22 cellular contexts compared by ENCODE assay signal in the genomic region with DNA sequence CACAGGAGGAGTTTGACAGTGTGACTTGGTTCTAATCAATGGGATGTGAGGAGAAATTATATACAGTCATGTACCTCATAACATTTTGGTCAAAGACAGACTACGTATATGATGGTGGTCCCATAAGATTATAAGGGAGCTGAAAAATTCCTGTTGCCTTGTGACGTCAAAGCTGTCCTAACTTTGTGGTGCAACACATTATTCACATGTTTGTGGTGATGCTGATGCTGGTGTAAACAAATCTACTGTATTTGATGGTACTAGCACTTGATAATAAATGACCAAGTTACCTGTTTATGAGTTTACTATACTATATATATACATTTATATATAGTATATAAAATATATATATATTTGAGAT. TPM values are rescaled to one million over a fixed set of nuclear protein-coding genes. Genes with fewer than 3 reads are reported as not detected.
A peak's percentile ranks its signal among the peaks of the same experiment; 100 is the strongest.
DNase-seq lines count a peak whose midpoint lies in the region; ATAC-seq, FAIRE-seq and TF ChIP-seq lines count a peak whose summit lies in the region.
"Had no signal": no experiment of that assay in that cellular context is flagged by ENCODE, and none has a peak within 500 bp of the region (broad histone marks: within the 10 kb centered on the region; RNA-seq: fewer than 3 reads in every experiment).

No MANE protein-coding gene starts in this region.

- FAIRE-seq in HepG2 (lab: Jason Lieb, UNC) (no peak), keratinocyte (lab: Jason Lieb, UNC) (peak; percentile 48), urothelium cell line (lab: Jason Lieb, UNC) (peak; percentile 95)
- FAIRE-seq: A549, D721Med, GM12892, GM19239 had no signal

- POLR2A ChIA-PET in HepG2 (lab: Yijun Ruan, JAX): no interaction called here

- TF ChIP-seq CTCF in HepG2 (CRISPR knock-in tag; IDR thresholded peaks at IDR 0.05) (no peak), right lobe of liver (IDR thresholded peaks at IDR 0.05) (no peak), keratinocyte (optimal IDR thresholded peaks at IDR 0.05 in 1 of 3, IDR thresholded peaks at IDR 0.05 in 1 of 3, conservative IDR thresholded peaks at IDR 0.05 in 1 of 3; ENCODE audit: extremely low read depth in 1 of 3, insufficient read depth in 2 of 3, low read length in 3 of 3) (no peak)

- no peak for DNase-seq in HepG2 (ENCODE audit: low spot score)
- DNase-seq in right lobe of liver: no peak
- no peak for DNase-seq in keratinocyte (ENCODE audit: low read depth, low spot score)
- no peak for DNase-seq in urothelium cell line (ENCODE audit: low spot score)
- no peak for DNase-seq in left cardiac atrium
- DNase-seq in NK-92 (lab: John Stamatoyannopoulos, UW; ENCODE audit: unreplicated experiment): no peak
- DNase-seq: ACHN; AML-193; BE2C; CD4-positive, alpha-beta T cell; CD8-positive, alpha-beta memory T cell; DMS 273 treated with DMSO at 0.1 percent for 48 hours; DMS79 treated with DMSO at 0.1 percent for 48 hours; GM23248; HFFc6 had no signal

- in situ Hi-C loops in HepG2 (cut with HindIII; ENCODE audit: extremely low pct_ligation_motif_present, low pct_unique_long_range_greater_than_20kb): no loop called here

- H3K9ac ChIP-seq in HepG2 (ENCODE audit: insufficient read depth, low read depth, low read length) (no peak overlapping the region), keratinocyte (ENCODE audit: control insufficient read depth, extremely low read depth, insufficient read depth, low read length) (no peak overlapping the region)
- H3K9ac ChIP-seq: BLaER1 treated with 17β-estradiol and CSF1 and Interleukin-3, amounts not matched to agents 10 nM and 100 nM; GM23248 had no signal

- H3K4me1 ChIP-seq in HepG2 (ENCODE audit: insufficient read depth, low read length) (no peaks in the 10 kb centered on the region), right lobe of liver (no peaks in the 10 kb centered on the region), keratinocyte (ENCODE audit: control insufficient read depth, extremely low read depth, insufficient read depth, low read length) (peaks cover 2% of the 10 kb centered on the region)
- H3K4me1 ChIP-seq: BE2C, HAP-1 had no signal

- TF ChIP-seq RAD21 in HepG2 (CRISPR knock-in tag; IDR thresholded peaks at IDR 0.05): no peak

- no peaks in the 10 kb centered on the region for H3K9me3 ChIP-seq in HepG2 (ENCODE audit: low read length)
- no peaks in the 10 kb centered on the region for H3K9me3 ChIP-seq in right lobe of liver
- no peaks in the 10 kb centered on the region for H3K9me3 ChIP-seq in keratinocyte (ENCODE audit: control insufficient read depth, low read depth, low read length)
- H3K9me3 ChIP-seq: A549, BE2C, HAP-1 had no signal

- no peak overlapping the region for H3K4me2 ChIP-seq in HepG2 (ENCODE audit: low read depth, low read length)
- H3K4me2 ChIP-seq in keratinocyte (ENCODE audit: control insufficient read depth, extremely low read depth, insufficient read depth, low read depth, low read length): no peak overlapping the region
- H3K4me2 ChIP-seq: A549; BLaER1 treated with 17β-estradiol and CSF1 and Interleukin-3, amounts not matched to agents 10 nM and 100 nM had no signal

- H2AFZ ChIP-seq in HepG2 (ENCODE audit: low read length) (no peak overlapping the region), keratinocyte (ENCODE audit: control insufficient read depth, low read length) (no peak overlapping the region)
- H2AFZ ChIP-seq: GM23248 had no signal

- WGBS in HepG2 (ENCODE audit: low lambda C conversion rate): 0% methylated on average over 2 of the region's 2 CpGs
- 100% methylated on average over 2 of the region's 2 CpGs for WGBS in right lobe of liver (ENCODE audit: insufficient coverage, low coverage, low lambda C conversion rate, missing lambda C conversion rate)

- H3K27me3 ChIP-seq in HepG2 (ENCODE audit: control insufficient read depth in 1 of 2, insufficient read depth in 2 of 2, low read length in 2 of 2) (no peaks in the 10 kb centered on the region), right lobe of liver (no peaks in the 10 kb centered on the region), keratinocyte (ENCODE audit: control insufficient read depth, extremely low read depth, insufficient read depth, low read length) (no peaks in the 10 kb centered on the region)
- H3K27me3 ChIP-seq: BE2C; BLaER1 treated with 17β-estradiol and CSF1 and Interleukin-3, amounts not matched to agents 10 nM and 100 nM had no signal

- H3K4me3 ChIP-seq in HepG2 (replicated peaks in 1 of 3; ENCODE audit: insufficient read depth in 1 of 3, low read depth in 2 of 3, low read length in 3 of 3): no peak overlapping the region
- H3K4me3 ChIP-seq in right lobe of liver: no peak overlapping the region
- H3K4me3 ChIP-seq in keratinocyte (ENCODE audit: control insufficient read depth in 2 of 3, extremely low read depth in 1 of 3, insufficient read depth in 2 of 3, low read depth in 1 of 3, low read length in 3 of 3): no peak overlapping the region
- H3K4me3 ChIP-seq: A549; BLaER1 treated with 17β-estradiol and CSF1 and Interleukin-3, amounts not matched to agents 10 nM and 100 nM; GM23248; HAP-1 had no signal

- BruUV-seq in HepG2 (replicated peaks; lab: Mats Ljungman, UMichigan): no TSS peak

- TF ChIP-seq POLR2A in HepG2 (IDR thresholded peaks at IDR 0.05; ENCODE audit: insufficient read depth in 1 of 2, low read depth in 2 of 2, low read length in 2 of 2): no peak
- no peak for TF ChIP-seq POLR2A in right lobe of liver (IDR thresholded peaks at IDR 0.05)

- no peak for ATAC-seq in HepG2
- no peak for ATAC-seq in right lobe of liver
- ATAC-seq in left cardiac atrium: no peak
- ATAC-seq: A549 had no signal

- intact Hi-C loops in HepG2 (cut with micrococcal nuclease; ENCODE audit: unreplicated experiment) (no loop called here), right lobe of liver (cut with DNase I) (no loop called here), left cardiac atrium (cut with DNase I) (no loop called here)

- H3K9me1 ChIP-seq in keratinocyte (ENCODE audit: control insufficient read depth, extremely low read depth, insufficient read depth, low read length): no peaks in the 10 kb centered on the region

- H3K36me3 ChIP-seq in HepG2 (replicated peaks in 1 of 2; ENCODE audit: control insufficient read depth in 1 of 2, insufficient read depth in 2 of 2, low read length in 2 of 2) (no peaks in the 10 kb centered on the region), right lobe of liver (no peaks in the 10 kb centered on the region), keratinocyte (ENCODE audit: control insufficient read depth in 2 of 2, extremely low read depth in 1 of 2, insufficient read depth in 2 of 2, low read length in 2 of 2) (no peaks in the 10 kb centered on the region)
- H3K36me3 ChIP-seq: BE2C; BLaER1 treated with 17β-estradiol and CSF1 and Interleukin-3, amounts not matched to agents 10 nM and 100 nM; HAP-1 had no signal

- H3K27ac ChIP-seq in HepG2 (ENCODE audit: extremely low read length, insufficient read depth, low read length): no peak overlapping the region
- H3K27ac ChIP-seq in right lobe of liver: no peak overlapping the region
- H3K27ac ChIP-seq in keratinocyte (ENCODE audit: control insufficient read depth, insufficient read depth, low read length): no peak overlapping the region
- H3K27ac ChIP-seq: 22Rv1; A549; BLaER1 treated with 17β-estradiol and CSF1 and Interleukin-3, amounts not matched to agents 10 nM and 100 nM; GM23248 had no signal

- H4K20me1 ChIP-seq in HepG2 (ENCODE audit: insufficient read depth, low read length) (no peaks in the 10 kb centered on the region), keratinocyte (ENCODE audit: control insufficient read depth, extremely low read depth, insufficient read depth, low read length) (no peaks in the 10 kb centered on the region)
- H4K20me1 ChIP-seq: BLaER1 treated with 17β-estradiol and CSF1 and Interleukin-3, amounts not matched to agents 10 nM and 100 nM had no signal

- TF ChIP-seq EP300 in HepG2 (IDR thresholded peaks at IDR 0.05; ENCODE audit: low read depth in 2 of 2, low read length in 2 of 2) (no peak), HepG2 (CRISPR knock-in tag; IDR thresholded peaks at IDR 0.05; ENCODE audit: borderline replicate concordance) (no peak)

- CTCF ChIA-PET in HepG2 (lab: Yijun Ruan, JAX; ENCODE audit: low intra/inter-chr PET ratio, low total read pairs): no interaction called here

- dilution Hi-C loops in keratinocyte (cut with MboI; ENCODE audit: extremely low pct_ligation_motif_present, low sequenced_read_pairs): no loop called here

- no peaks in the 10 kb centered on the region for H3K79me2 ChIP-seq in HepG2 (ENCODE audit: insufficient read depth, low read length)
- no peaks in the 10 kb centered on the region for H3K79me2 ChIP-seq in keratinocyte (ENCODE audit: control insufficient read depth, insufficient read depth, low read length)

RNA-seq across cellular contexts. Expression of a gene that starts 29.1 kb away (rescaled TPM):
- total RNA-seq in HepG2 (2016; rRNA removed; fragmentation: Illumina TruSeq; extraction: Trizol) (44.0 and 50.0 TPM in 2 replicates), right lobe of liver (10 to 100 TPM; 11.3 to 41.4 (median 22.3) TPM), left cardiac atrium (10 to 100 TPM; 12.0 to 22.9 TPM)
- total RNA-seq in HepG2 (2016; cell fraction: cytosol; rRNA removed; fragmentation: Illumina TruSeq; extraction: Trizol; ENCODE audit: low read depth): 15.3 and 17.9 TPM in 2 replicates
- 39.7 and 48.5 TPM in 2 replicates for total RNA-seq in HepG2 (2016; cell fraction: insoluble cytoplasmic fraction; rRNA removed; fragmentation: Illumina TruSeq; extraction: Trizol)
- 31.9 and 33.8 TPM in 2 replicates for total RNA-seq in HepG2 (2016; cell fraction: membrane; rRNA removed; fragmentation: Illumina TruSeq; extraction: Trizol)
- 48.5 and 49.4 TPM in 2 replicates for total RNA-seq in HepG2 (2016; cell fraction: nucleus; rRNA removed; fragmentation: Illumina TruSeq; extraction: Trizol)
- polyA plus RNA-seq in HepG2 (2011; rRNA removed) (76.1 and 76.3 TPM in 2 replicates), keratinocyte (111 to 187 TPM (median 115 TPM) in 3 replicates)
- polyA plus RNA-seq in HepG2 (2011; cell fraction: cytosol; rRNA removed): 82.7 and 83.0 TPM in 2 replicates
- 170 and 172 TPM in 2 replicates for polyA plus RNA-seq in HepG2 (2011; cell fraction: nucleus; rRNA removed)
- polyA plus RNA-seq in HepG2 (2012): 35.4 and 51.3 TPM in 2 replicates
- polyA plus RNA-seq in HepG2 (2016; cell fraction: cytosol; fragmentation: Illumina TruSeq; extraction: Trizol; ENCODE audit: low read depth): 8.5 and 8.6 TPM in 2 replicates
- 37.9 and 44.1 TPM in 2 replicates for polyA plus RNA-seq in HepG2 (2016; cell fraction: insoluble cytoplasmic fraction; fragmentation: Illumina TruSeq; extraction: Trizol; ENCODE audit: low read depth)
- 16.3 and 18.7 TPM in 2 replicates for polyA plus RNA-seq in HepG2 (2016; cell fraction: membrane; fragmentation: Illumina TruSeq; extraction: Trizol; ENCODE audit: low read depth)
- 82.0 and 82.8 TPM in 2 replicates for polyA plus RNA-seq in HepG2 (2016; cell fraction: nucleus; fragmentation: Illumina TruSeq; extraction: Trizol; ENCODE audit: insufficient read depth, low read depth)
- polyA minus RNA-seq in HepG2 (2011; rRNA and poly(A)+ RNA removed; ENCODE audit: low replicate concordance): 89.5 and 113 TPM in 2 replicates
- 43.2 and 45.1 TPM in 2 replicates for polyA minus RNA-seq in HepG2 (2011; cell fraction: cytosol; rRNA and poly(A)+ RNA removed)
- polyA minus RNA-seq in HepG2 (2011; cell fraction: nucleus; rRNA and poly(A)+ RNA removed): 66.8 and 68.0 TPM in 2 replicates
- polyA plus RNA-seq in keratinocyte (2011; ENCODE audit: low read depth): 163 TPM
- polyA plus RNA-seq in keratinocyte (2011; cell fraction: cytosol; rRNA removed): 115 and 141 TPM in 2 replicates
- polyA plus RNA-seq in keratinocyte (2011; cell fraction: nucleus; rRNA removed): 323 and 359 TPM in 2 replicates
- polyA plus RNA-seq in keratinocyte (2012; ENCODE audit: low replicate concordance): 66.2 and 105 TPM in 2 replicates
- 134 to 144 TPM (median 142 TPM) in 3 replicates for polyA minus RNA-seq in keratinocyte
- polyA minus RNA-seq in keratinocyte (2011; cell fraction: cytosol; rRNA and poly(A)+ RNA removed): 54.9 TPM
- 79.0 and 130 TPM in 2 replicates for polyA minus RNA-seq in keratinocyte (2011; cell fraction: nucleus; rRNA and poly(A)+ RNA removed)
